15 cellular contexts compared by ENCODE assay signal in genomic region chr18:51168031-51168742, GRCh38. TPM values are rescaled to one million over a fixed set of nuclear protein-coding genes. Genes with fewer than 3 reads are reported as not detected.
DNase-seq lines count a peak whose midpoint lies in the region; ATAC-seq and TF ChIP-seq lines count a peak whose summit lies in the region.
"Had no signal": no experiment of that assay in that cellular context is flagged by ENCODE, and none has a peak within 500 bp of the region (broad histone marks: within the 10 kb centered on the region; RNA-seq: fewer than 3 reads in every experiment).

No MANE protein-coding gene starts in this region.

- H3K27ac ChIP-seq in stomach: no peak overlapping the region
- H3K27ac ChIP-seq: A549, left lung, neutrophil, RWPE1, upper lobe of left lung had no signal

- no peaks in the 10 kb centered on the region for H3K9me3 Mint-ChIP-seq in activated CD4-positive, alpha-beta T cell treated with anti-CD3 and anti-CD28 coated beads for 36 hours (ENCODE audit: low read depth)
- H3K9me3 Mint-ChIP-seq in activated naive CD8-positive, alpha-beta T cell treated with anti-CD3 and anti-CD28 coated beads, Interleukin-2, amount 50 U/mL, for 24 hours: no peaks in the 10 kb centered on the region
- H3K9me3 Mint-ChIP-seq in natural killer cell: no peaks in the 10 kb centered on the region

- H3K4me1 ChIP-seq in stomach: no peaks in the 10 kb centered on the region
- H3K4me1 ChIP-seq: A549, upper lobe of left lung had no signal

- H3K27ac Mint-ChIP-seq in activated CD4-positive, alpha-beta T cell treated with anti-CD3 and anti-CD28 coated beads for 36 hours: peak overlapping the region; percentile 92
- peak overlapping the region; percentile 97 for H3K27ac Mint-ChIP-seq in activated naive CD8-positive, alpha-beta T cell treated with anti-CD3 and anti-CD28 coated beads, Interleukin-2, amount 50 U/mL, for 24 hours
- H3K27ac Mint-ChIP-seq in natural killer cell: peak overlapping the region; percentile 90 to 94

- ATAC-seq in activated CD4-positive, alpha-beta T cell treated with anti-CD3 and anti-CD28 coated beads for 36 hours: no peak
- no peak for ATAC-seq in activated naive CD8-positive, alpha-beta T cell treated with anti-CD3 and anti-CD28 coated beads, Interleukin-2, amount 50 U/mL, for 24 hours
- no peak for ATAC-seq in natural killer cell
- no peak for ATAC-seq in GM21447 (IDR thresholded peaks at IDR 0.05; ENCODE audit: unreplicated experiment)
- ATAC-seq: A549, left lung had no signal

- 69 to 84% (median 73%) methylated on average over 5 of the region's 5 CpGs for WGBS in stomach, 5 donors

- H3K4me3 Mint-ChIP-seq in activated CD4-positive, alpha-beta T cell treated with anti-CD3 and anti-CD28 coated beads for 36 hours: no peak overlapping the region
- H3K4me3 Mint-ChIP-seq in activated naive CD8-positive, alpha-beta T cell treated with anti-CD3 and anti-CD28 coated beads, Interleukin-2, amount 50 U/mL, for 24 hours: no peak overlapping the region
- H3K4me3 Mint-ChIP-seq in natural killer cell: peak overlapping the region; percentile 61

- peaks cover 5% of the 10 kb centered on the region for H3K36me3 Mint-ChIP-seq in activated CD4-positive, alpha-beta T cell treated with anti-CD3 and anti-CD28 coated beads for 36 hours (ENCODE audit: low read depth)
- H3K36me3 Mint-ChIP-seq in activated naive CD8-positive, alpha-beta T cell treated with anti-CD3 and anti-CD28 coated beads, Interleukin-2, amount 50 U/mL, for 24 hours (ENCODE audit: low read depth): peaks cover 17% of the 10 kb centered on the region
- no peaks in the 10 kb centered on the region for H3K36me3 Mint-ChIP-seq in natural killer cell

- no peaks in the 10 kb centered on the region for H3K27me3 ChIP-seq in stomach
- H3K27me3 ChIP-seq: left lung, neutrophil, upper lobe of left lung had no signal

- POLR2A ChIA-PET in activated CD4-positive, alpha-beta T cell treated with anti-CD3 and anti-CD28 coated beads for 36 hours (lab: Charles Lee): interaction anchor here (1.8 kb wide), 1 partner anchor 16 kb away, joined by 5 read pairs; no protein-coding TSS in a partner anchor

- H3K4me3 ChIP-seq in LNCaP clone FGC (ENCODE audit: low read depth, low read length): no peak overlapping the region
- no peak overlapping the region for H3K4me3 ChIP-seq in stomach
- H3K4me3 ChIP-seq: A549, left lung, upper lobe of left lung had no signal

- H3K27me3 Mint-ChIP-seq in activated CD4-positive, alpha-beta T cell treated with anti-CD3 and anti-CD28 coated beads for 36 hours: no peaks in the 10 kb centered on the region
- no peaks in the 10 kb centered on the region for H3K27me3 Mint-ChIP-seq in activated naive CD8-positive, alpha-beta T cell treated with anti-CD3 and anti-CD28 coated beads, Interleukin-2, amount 50 U/mL, for 24 hours
- H3K27me3 Mint-ChIP-seq in natural killer cell (ENCODE audit: low read depth in 2 of 2): no peaks in the 10 kb centered on the region

- H3K9me3 ChIP-seq in stomach: no peaks in the 10 kb centered on the region
- H3K9me3 ChIP-seq: A549, left lung, neutrophil, upper lobe of left lung had no signal

- CTCF ChIA-PET in activated CD4-positive, alpha-beta T cell treated with anti-CD3 and anti-CD28 coated beads for 36 hours (lab: Charles Lee): interaction anchor here (1.2 to 1.5 kb wide), 6 partner anchors 14 to 58 kb away, joined by 3 to 5 read pairs (median 5); partner anchors contain the start of gene MEX3C

- intact Hi-C loops in activated CD4-positive, alpha-beta T cell treated with anti-CD3 and anti-CD28 coated beads for 36 hours (cut with DNase I, micrococcal nuclease): no loop called here
- intact Hi-C loops in natural killer cell (cut with micrococcal nuclease) (loop anchor here (2.0 kb wide), 1 partner anchor 15 kb away; no protein-coding TSS in a partner anchor), stomach (cut with DNase I; ENCODE audit: low total_unique reads) (no loop called here)

- H3K4me1 Mint-ChIP-seq in activated CD4-positive, alpha-beta T cell treated with anti-CD3 and anti-CD28 coated beads for 36 hours: peaks cover 54% of the 10 kb centered on the region
- peaks cover 64% of the 10 kb centered on the region for H3K4me1 Mint-ChIP-seq in activated naive CD8-positive, alpha-beta T cell treated with anti-CD3 and anti-CD28 coated beads, Interleukin-2, amount 50 U/mL, for 24 hours
- H3K4me1 Mint-ChIP-seq in natural killer cell: peaks cover 87 to 88% of the 10 kb centered on the region in 2 donors

- TF ChIP-seq CTCF in LNCaP clone FGC (IDR thresholded peaks at IDR 0.05; ENCODE audit: control insufficient read depth, extremely low read depth, insufficient read depth) (0 out of 2 replicates have a peak, but pooled peaks have one; percentile 14), natural killer cell (IDR thresholded peaks at IDR 0.05) (no peak), stomach (IDR thresholded peaks at IDR 0.05) (no peak)

- no peak for DNase-seq in activated CD4-positive, alpha-beta T cell treated with anti-CD3 and anti-CD28 coated beads for 36 hours
- DNase-seq in activated CD4-positive, alpha-beta T cell treated with anti-CD3 and anti-CD28 coated beads, Interleukin-2, amount 50 U/mL, for 1 hour: no peak
- DNase-seq in LNCaP clone FGC (ENCODE audit: low read depth) (no peak), natural killer cell (no peak), stomach (no peak), CD1c-positive myeloid dendritic cell (ENCODE audit: extremely low spot score) (no peak)
- DNase-seq in activated naive CD8-positive, alpha-beta T cell treated with anti-CD3 and anti-CD28 coated beads, Interleukin-2, amount 50 U/mL, for 24 hours: no peak
- DNase-seq: left lung, MV-4-11, T1000, upper lobe of left lung had no signal

- TF ChIP-seq POLR2A in stomach (IDR thresholded peaks at IDR 0.05): no peak

- no peak for TF ChIP-seq EP300 in stomach (IDR thresholded peaks at IDR 0.05)

- H3K36me3 ChIP-seq in stomach: no peaks in the 10 kb centered on the region
- H3K36me3 ChIP-seq: left lung, neutrophil had no signal

RNA-seq across cellular contexts. Expression of gene MEX3C, which starts 29.3 kb away (rescaled TPM):
- total RNA-seq in activated CD4-positive, alpha-beta T cell treated with anti-CD3 and anti-CD28 coated beads for 36 hours: 10 to 100 TPM; 46.7 to 66.9 TPM
- total RNA-seq in natural killer cell (100 to 1,000 TPM; 189 to 205 (median 202) TPM), stomach (10 to 100 TPM; 13.4 to 45.2 (median 30.7) TPM)
- 10 to 100 TPM in 2 of 3 donors, 1 to 10 TPM in 1; 7.2 to 15.3 (median 11.0) TPM for polyA plus RNA-seq in stomach
